16 cellular contexts compared by ENCODE assay signal in the genomic region with DNA sequence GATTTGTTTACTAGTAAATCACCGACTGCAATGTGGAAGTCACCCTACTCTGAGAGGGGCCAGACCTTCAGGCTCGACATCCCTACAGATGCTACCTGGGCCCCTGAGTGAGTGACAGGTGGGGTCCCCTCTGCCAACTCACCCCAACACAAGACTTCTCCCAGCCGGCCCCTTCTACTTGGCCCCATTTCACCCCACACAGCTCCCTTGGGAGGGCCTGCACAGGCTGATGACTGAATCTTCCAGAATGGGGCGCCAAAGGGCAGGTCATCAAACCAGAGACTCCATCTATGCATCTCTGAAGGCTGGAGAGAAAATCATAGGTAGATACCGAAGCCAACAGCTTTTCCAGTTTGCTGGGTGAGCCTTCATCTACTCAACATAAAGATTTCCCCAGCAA. TPM values are rescaled to one million over a fixed set of nuclear protein-coding genes. Genes with fewer than 3 reads are reported as not detected.
A peak's percentile ranks its signal among the peaks of the same experiment; 100 is the strongest.
DNase-seq lines count a peak whose midpoint lies in the region; ATAC-seq and TF ChIP-seq lines count a peak whose summit lies in the region.
"Had no signal": no experiment of that assay in that cellular context is flagged by ENCODE, and none has a peak within 500 bp of the region (broad histone marks: within the 10 kb centered on the region; RNA-seq: fewer than 3 reads in every experiment).

No MANE protein-coding gene starts in this region.

- DNase-seq in A172 (ENCODE audit: low spot score) (peak; percentile 13), GM06990 (ENCODE audit: extremely low read depth, insufficient read length) (no peak), NCI-H1694 (lab: John Stamatoyannopoulos, UW) (peak; percentile 25), coronary artery (ENCODE audit: low spot score) (peak; percentile 31)
- no peak for DNase-seq in activated T-cell treated with anti-CD3 and anti-CD28 coated beads, Interleukin-2, amount 50 U/mL, for 1 hour
- DNase-seq: activated CD8-positive, alpha-beta memory T cell treated with anti-CD3 and anti-CD28 coated beads, Interleukin-2, amount 50 U/mL, for 48 hours; GF-D8; heart left ventricle; NCI-H2171; Right ventricle myocardium superior had no signal

- ATAC-seq in GM21526 (IDR thresholded peaks at IDR 0.05; ENCODE audit: low FRiP score, unreplicated experiment): no peak
- ATAC-seq in GM19035 (IDR thresholded peaks at IDR 0.05; ENCODE audit: unreplicated experiment): no peak
- ATAC-seq in GM21360 (IDR thresholded peaks at IDR 0.05; ENCODE audit: unreplicated experiment): no peak
- ATAC-seq: heart left ventricle had no signal

- H3K36me3 ChIP-seq in GM06990 (ENCODE audit: control insufficient read depth, insufficient read depth, low read length): no peaks in the 10 kb centered on the region
- H3K36me3 ChIP-seq: BLaER1 treated with 17β-estradiol and CSF1 and Interleukin-3, amounts not matched to agents 10 nM and 100 nM; heart left ventricle had no signal

- TF ChIP-seq CTCF in GM06990 (IDR thresholded peaks at IDR 0.05; ENCODE audit: insufficient read depth, low read length, poor library complexity, severe bottlenecking) (peak; percentile 11), coronary artery (IDR thresholded peaks at IDR 0.05) (no peak)

- H3K4me3 ChIP-seq in GM06990 (replicated peaks; ENCODE audit: low read depth, low read length) (no peak overlapping the region), coronary artery (no peak overlapping the region)
- H3K4me3 ChIP-seq: BLaER1 treated with 17β-estradiol and CSF1 and Interleukin-3, amounts not matched to agents 10 nM and 100 nM; heart left ventricle; lung had no signal

- no peak overlapping the region for H3K27ac ChIP-seq in coronary artery
- H3K27ac ChIP-seq: heart left ventricle had no signal

- H3K27me3 ChIP-seq in GM06990 (replicated peaks; ENCODE audit: control insufficient read depth, insufficient read depth, low read length): peaks cover 4% of the 10 kb centered on the region
- H3K27me3 ChIP-seq: BLaER1 treated with 17β-estradiol and CSF1 and Interleukin-3, amounts not matched to agents 10 nM and 100 nM had no signal

RNA-seq across cellular contexts. Expression of a gene that starts 9.4 kb away (rescaled TPM):
- total RNA-seq in A172 (2014; rRNA removed; shearing (Covaris generic)): not detected in 2 replicates

RNA-seq across cellular contexts. Expression of a gene that starts 16.1 kb away (rescaled TPM):
- not detected in 2 replicates for total RNA-seq in A172 (2014; rRNA removed; shearing (Covaris generic))
- total RNA-seq: heart left ventricle, lung, omental fat pad, Right ventricle myocardium superior had no signal

RNA-seq across cellular contexts. Expression of a gene that starts 24.8 kb away (rescaled TPM):
- total RNA-seq in A172 (2014; rRNA removed; shearing (Covaris generic)): not detected in 2 replicates

RNA-seq across cellular contexts. Expression of a gene that starts 42.6 kb away (rescaled TPM):
- not detected in 2 replicates for total RNA-seq in A172 (2014; rRNA removed; shearing (Covaris generic))

RNA-seq across cellular contexts. Expression of a gene that starts 51.6 kb away (rescaled TPM):
- not detected in 2 replicates for total RNA-seq in A172 (2014; rRNA removed; shearing (Covaris generic))
- total RNA-seq: heart left ventricle, omental fat pad, Right ventricle myocardium superior had no signal

Comparison
In these comparisons a context has a peak if more than half of its experiments do, and no peak if none do; other contexts are left out.
1. DNase-seq: peak in A172 (single experiment), NCI-H1694 (single experiment) and coronary artery (single experiment); none in GM06990 (single experiment) and activated T-cell treated with anti-CD3 and anti-CD28 coated beads, Interleukin-2, amount 50 U/mL, for 1 hour (single experiment).